Comparison of ENCODE assay signal across 12 cellular contexts in genomic region chr7:6623589-6624245, GRCh38. TPM values are rescaled to one million over a fixed set of nuclear protein-coding genes. Genes with fewer than 3 reads are reported as not detected.
DNase-seq lines count a peak whose midpoint lies in the region; ATAC-seq, FAIRE-seq and TF ChIP-seq lines count a peak whose summit lies in the region.
"Had no signal": no experiment of that assay in that cellular context is flagged by ENCODE, and none has a peak within 500 bp of the region (broad histone marks: within the 10 kb centered on the region; RNA-seq: fewer than 3 reads in every experiment).

No MANE protein-coding gene starts in this region.

- in situ Hi-C loops in HepG2 (cut with HindIII; ENCODE audit: extremely low pct_ligation_motif_present, low pct_unique_long_range_greater_than_20kb), result no loop called here

- H2AFZ ChIP-seq in HepG2 (ENCODE audit: low read length) (no peak overlapping the region), neural progenitor cell (replicated peaks) (no peak overlapping the region), PC-3 (ENCODE audit: low read length) (no peak overlapping the region)

- H3K9me2 ChIP-seq in PC-3 (replicated peaks; ENCODE audit: low read length), result no peaks in the 10 kb centered on the region
- H3K9me2 ChIP-seq: SK-N-SH had no signal

- peak overlapping the region; percentile 86 for H3K27ac Mint-ChIP-seq in CD8-positive, alpha-beta T cell
- peak overlapping the region; percentile 82 for H3K27ac Mint-ChIP-seq in T-helper 17 cell
- H3K27ac Mint-ChIP-seq in neural progenitor cell, result no peak overlapping the region

- no peak for FAIRE-seq in HepG2 (lab: Jason Lieb, UNC)

- peak in 4 of 7 experiments; percentile 13 to 65 (median 30) for DNase-seq in CD8-positive, alpha-beta T cell
- DNase-seq in T-helper 17 cell (no peak), HepG2 (ENCODE audit: low spot score) (no peak), COR-L47 (lab: John Stamatoyannopoulos, UW) (no peak), NCI-H1092 treated with DMSO at 0.1 percent for 48 hours (lab: John Stamatoyannopoulos, UW) (no peak), neural progenitor cell (ENCODE audit: low spot score) (no peak), PC-3 (no peak)
- DNase-seq: occipital lobe; SK-N-SH; stimulated activated CD4-positive, alpha-beta T cell treated with anti-CD3 and anti-CD28 coated beads, Interleukin-12 subunit alpha, Interleukin-12 subunit beta, amount 100 ng/mL, for 4 hours had no signal

- H3K4me2 ChIP-seq in HepG2 (ENCODE audit: low read depth, low read length) (no peak overlapping the region), neural progenitor cell (no peak overlapping the region), PC-3 (ENCODE audit: low read length) (no peak overlapping the region)
- H3K4me2 ChIP-seq: SK-N-SH had no signal

- TF ChIP-seq EP300 in HepG2 (IDR thresholded peaks at IDR 0.05; ENCODE audit: low read depth in 2 of 2, low read length in 2 of 2), result no peak
- TF ChIP-seq EP300 in HepG2 (CRISPR knock-in tag; IDR thresholded peaks at IDR 0.05; ENCODE audit: borderline replicate concordance), result no peak

- CTCF ChIA-PET in CD8-positive, alpha-beta T cell (lab: Charles Lee), result no interaction called here
- CTCF ChIA-PET in HepG2 (lab: Yijun Ruan, JAX; ENCODE audit: low intra/inter-chr PET ratio, low total read pairs), result no interaction called here
- CTCF ChIA-PET in PC-3 (lab: Charles Lee), result no interaction called here

- peaks cover 53% of the 10 kb centered on the region for H3K4me1 ChIP-seq in CD8-positive, alpha-beta T cell (ENCODE audit: insufficient read depth, low read length)
- H3K4me1 ChIP-seq in HepG2 (ENCODE audit: insufficient read depth, low read length), result no peaks in the 10 kb centered on the region
- no peaks in the 10 kb centered on the region for H3K4me1 ChIP-seq in neural progenitor cell
- no peaks in the 10 kb centered on the region for H3K4me1 ChIP-seq in PC-3 (ENCODE audit: insufficient read depth, low read length)

- H3K9me3 ChIP-seq in CD8-positive, alpha-beta T cell (ENCODE audit: low read length), result no peaks in the 10 kb centered on the region
- H3K9me3 ChIP-seq in T-helper 17 cell (ENCODE audit: control insufficient read depth, low read length, poor library complexity, severe bottlenecking), result no peaks in the 10 kb centered on the region
- no peaks in the 10 kb centered on the region for H3K9me3 ChIP-seq in HepG2 (ENCODE audit: low read length)
- H3K9me3 ChIP-seq in neural progenitor cell (ENCODE audit: low read depth), result no peaks in the 10 kb centered on the region
- H3K9me3 ChIP-seq in PC-3 (ENCODE audit: low read length), result no peaks in the 10 kb centered on the region
- H3K9me3 ChIP-seq: SK-N-SH had no signal

- no peaks in the 10 kb centered on the region for H3K79me2 ChIP-seq in HepG2 (ENCODE audit: insufficient read depth, low read length)
- no peaks in the 10 kb centered on the region for H3K79me2 ChIP-seq in neural progenitor cell (ENCODE audit: low read depth)
- no peaks in the 10 kb centered on the region for H3K79me2 ChIP-seq in PC-3 (ENCODE audit: low read length)

- no peaks in the 10 kb centered on the region for H3K27me3 Mint-ChIP-seq in CD8-positive, alpha-beta T cell (ENCODE audit: low read depth)
- no peaks in the 10 kb centered on the region for H3K27me3 Mint-ChIP-seq in T-helper 17 cell
- H3K27me3 Mint-ChIP-seq in neural progenitor cell (ENCODE audit: insufficient read depth, low read depth), result peaks cover 4% of the 10 kb centered on the region

- H3K9me3 Mint-ChIP-seq in CD8-positive, alpha-beta T cell, result no peaks in the 10 kb centered on the region
- H3K9me3 Mint-ChIP-seq in neural progenitor cell, result no peaks in the 10 kb centered on the region

- no peaks in the 10 kb centered on the region for H3K36me3 ChIP-seq in CD8-positive, alpha-beta T cell (ENCODE audit: insufficient read depth, low read length)
- H3K36me3 ChIP-seq in HepG2 (replicated peaks in 1 of 2; ENCODE audit: control insufficient read depth in 1 of 2, insufficient read depth in 2 of 2, low read length in 2 of 2) (peaks cover 3 to 8% of the 10 kb centered on the region in 2 experiments; a peak in 4 of 5 replicates), neural progenitor cell (no peaks in the 10 kb centered on the region), PC-3 (ENCODE audit: low read depth, low read length) (no peaks in the 10 kb centered on the region)

- peak overlapping the region; percentile 72 for H3K4me3 Mint-ChIP-seq in CD8-positive, alpha-beta T cell
- H3K4me3 Mint-ChIP-seq in T-helper 17 cell, result peak overlapping the region; percentile 87
- no peak overlapping the region for H3K4me3 Mint-ChIP-seq in neural progenitor cell

- 83% methylated on average over 5 of the region's 15 CpGs for WGBS in HepG2 (ENCODE audit: low lambda C conversion rate)

- H3K27me3 ChIP-seq in CD8-positive, alpha-beta T cell (ENCODE audit: insufficient read depth, low read length), result no peaks in the 10 kb centered on the region
- H3K27me3 ChIP-seq in HepG2 (ENCODE audit: control insufficient read depth in 1 of 2, insufficient read depth in 2 of 2, low read length in 2 of 2), result no peaks in the 10 kb centered on the region
- H3K27me3 ChIP-seq in neural progenitor cell, result no peaks in the 10 kb centered on the region
- no peaks in the 10 kb centered on the region for H3K27me3 ChIP-seq in PC-3 (ENCODE audit: low read length)

- ATAC-seq in CD8-positive, alpha-beta T cell, result peak; percentile 48
- peak; percentile 56 for ATAC-seq in GM19395 (IDR thresholded peaks at IDR 0.05; ENCODE audit: unreplicated experiment)
- ATAC-seq in T-helper 17 cell, result peak; percentile 64
- ATAC-seq in HepG2, result no peak
- no peak for ATAC-seq in PC-3

- TF ChIP-seq RAD21 in HepG2 (CRISPR knock-in tag; IDR thresholded peaks at IDR 0.05), result no peak

- peaks cover 16% of the 10 kb centered on the region for H3K36me3 Mint-ChIP-seq in CD8-positive, alpha-beta T cell
- H3K36me3 Mint-ChIP-seq in T-helper 17 cell (ENCODE audit: low read depth), result no peaks in the 10 kb centered on the region
- H3K36me3 Mint-ChIP-seq in neural progenitor cell, result peaks cover 19% of the 10 kb centered on the region

- no peak overlapping the region for H3K9ac ChIP-seq in HepG2 (ENCODE audit: insufficient read depth, low read depth, low read length)
- H3K9ac ChIP-seq in neural progenitor cell, result no peak overlapping the region
- no peak overlapping the region for H3K9ac ChIP-seq in PC-3 (ENCODE audit: low read length)
- H3K9ac ChIP-seq: SK-N-SH had no signal

- BruUV-seq in HepG2 (replicated peaks; lab: Mats Ljungman, UMichigan) (TSS peak; percentile 40), PC-3 (replicated peaks; lab: Mats Ljungman, UMichigan) (no TSS peak)

- intact Hi-C loops in CD8-positive, alpha-beta T cell (cut with DNase I, micrococcal nuclease), result no loop called here
- intact Hi-C loops in HepG2 (cut with micrococcal nuclease; ENCODE audit: unreplicated experiment) (no loop called here), PC-3 (cut with micrococcal nuclease) (no loop called here)

- no peaks in the 10 kb centered on the region for H3F3A ChIP-seq in neural progenitor cell (ENCODE audit: low read depth)
- no peaks in the 10 kb centered on the region for H3F3A ChIP-seq in PC-3 (ENCODE audit: low read length, unreplicated experiment)

- POLR2A ChIA-PET in CD8-positive, alpha-beta T cell (lab: Charles Lee), result interaction anchor here (0.7 kb wide), 1 partner anchor 9 kb away, joined by 3 read pairs; no protein-coding TSS in a partner anchor
- POLR2A ChIA-PET in HepG2 (lab: Yijun Ruan, JAX), result no interaction called here
- POLR2A ChIA-PET in PC-3 (lab: Charles Lee; ENCODE audit: unreplicated experiment), result no interaction called here

- H3K4me3 ChIP-seq in CD8-positive, alpha-beta T cell (ENCODE audit: low read depth, low read length), result peak overlapping the region; percentile 20
- H3K4me3 ChIP-seq in HepG2 (replicated peaks in 1 of 3; ENCODE audit: insufficient read depth in 1 of 3, low read depth in 2 of 3, low read length in 3 of 3), result no peak overlapping the region
- H3K4me3 ChIP-seq in neural progenitor cell, result no peak overlapping the region
- no peak overlapping the region for H3K4me3 ChIP-seq in PC-3 (ENCODE audit: low read length)

- peaks cover 50% of the 10 kb centered on the region for H3K4me1 Mint-ChIP-seq in CD8-positive, alpha-beta T cell (ENCODE audit: low read depth)
- H3K4me1 Mint-ChIP-seq in T-helper 17 cell (peaks cover 24% of the 10 kb centered on the region), neural progenitor cell (no peaks in the 10 kb centered on the region)

- H4K20me1 ChIP-seq in HepG2 (ENCODE audit: insufficient read depth, low read length) (no peaks in the 10 kb centered on the region), neural progenitor cell (ENCODE audit: low read depth) (no peaks in the 10 kb centered on the region), PC-3 (ENCODE audit: low read length) (no peaks in the 10 kb centered on the region)

- no peak for TF ChIP-seq POLR2A in HepG2 (IDR thresholded peaks at IDR 0.05; ENCODE audit: insufficient read depth in 1 of 2, low read depth in 2 of 2, low read length in 2 of 2)

- peak overlapping the region; percentile 31 for H3K27ac ChIP-seq in CD8-positive, alpha-beta T cell (ENCODE audit: low read depth, low read length)
- H3K27ac ChIP-seq in HepG2 (ENCODE audit: extremely low read length, insufficient read depth, low read length) (no peak overlapping the region), neural progenitor cell (no peak overlapping the region), PC-3 (ENCODE audit: low read length) (no peak overlapping the region)

- no peak for TF ChIP-seq CTCF in CD8-positive, alpha-beta T cell (IDR thresholded peaks at IDR 0.05)
- TF ChIP-seq CTCF in HepG2 (CRISPR knock-in tag; IDR thresholded peaks at IDR 0.05) (no peak), neural progenitor cell (IDR thresholded peaks at IDR 0.05) (no peak), PC-3 (conservative IDR thresholded peaks at IDR 0.05; ENCODE audit: low read depth, low read length) (no peak)

RNA-seq across cellular contexts. Expression of gene ZNF853, which starts 8.3 kb away (rescaled TPM):
- 1 to 10 TPM; 4.2 to 4.8 TPM for total RNA-seq in CD8-positive, alpha-beta T cell
- total RNA-seq in T-helper 17 cell (1 to 10 TPM in 1 of 2 donors, under 1 TPM in 1; 0.85 to 1.1 TPM), HepG2 (2016; rRNA removed; fragmentation: Illumina TruSeq; extraction: Trizol) (2.1 and 2.5 TPM in 2 replicates), neural progenitor cell (ENCODE audit: low replicate concordance) (6.2 and 8.2 TPM in 2 replicates), PC-3 (2014; rRNA removed) (1.0 and 1.6 TPM in 2 replicates)
- 0.61 and 1.3 TPM in 2 replicates for total RNA-seq in HepG2 (2016; cell fraction: cytosol; rRNA removed; fragmentation: Illumina TruSeq; extraction: Trizol; ENCODE audit: low read depth)
- 1.9 and 2.0 TPM in 2 replicates for total RNA-seq in HepG2 (2016; cell fraction: insoluble cytoplasmic fraction; rRNA removed; fragmentation: Illumina TruSeq; extraction: Trizol)
- total RNA-seq in HepG2 (2016; cell fraction: membrane; rRNA removed; fragmentation: Illumina TruSeq; extraction: Trizol), result 3.2 and 3.3 TPM in 2 replicates
- 1.5 and 1.9 TPM in 2 replicates for total RNA-seq in HepG2 (2016; cell fraction: nucleus; rRNA removed; fragmentation: Illumina TruSeq; extraction: Trizol)
- 6.2 and 10.8 TPM in 2 replicates for polyA plus RNA-seq in HepG2 (2011; rRNA removed)
- 7.2 and 8.2 TPM in 2 replicates for polyA plus RNA-seq in HepG2 (2011; cell fraction: cytosol; rRNA removed)
- polyA plus RNA-seq in HepG2 (2011; cell fraction: nucleus; rRNA removed), result 4.4 and 5.8 TPM in 2 replicates
- 4.2 and 5.1 TPM in 2 replicates for polyA plus RNA-seq in HepG2 (2012)
- 1.6 and 1.7 TPM in 2 replicates for polyA plus RNA-seq in HepG2 (2016; cell fraction: cytosol; fragmentation: Illumina TruSeq; extraction: Trizol; ENCODE audit: low read depth)
- polyA plus RNA-seq in HepG2 (2016; cell fraction: insoluble cytoplasmic fraction; fragmentation: Illumina TruSeq; extraction: Trizol; ENCODE audit: low read depth), result 3.6 and 4.7 TPM in 2 replicates
- polyA plus RNA-seq in HepG2 (2016; cell fraction: membrane; fragmentation: Illumina TruSeq; extraction: Trizol; ENCODE audit: low read depth), result 4.5 and 5.2 TPM in 2 replicates
- polyA plus RNA-seq in HepG2 (2016; cell fraction: nucleus; fragmentation: Illumina TruSeq; extraction: Trizol; ENCODE audit: insufficient read depth, low read depth), result 3.6 and 4.1 TPM in 2 replicates
- 0.16 and 14.3 TPM in 2 replicates for polyA minus RNA-seq in HepG2 (2011; rRNA and poly(A)+ RNA removed; ENCODE audit: low replicate concordance)
- polyA minus RNA-seq in HepG2 (2011; cell fraction: cytosol; rRNA and poly(A)+ RNA removed), result 6.0 and 8.6 TPM in 2 replicates
- polyA minus RNA-seq in HepG2 (2011; cell fraction: nucleus; rRNA and poly(A)+ RNA removed), result 1.7 and 2.9 TPM in 2 replicates
- total RNA-seq: MCF 10A had no signal

RNA-seq across cellular contexts. Expression of gene ZNF316, which starts 13.4 kb away (rescaled TPM):
- 10 to 100 TPM; 49.3 to 49.5 TPM for total RNA-seq in CD8-positive, alpha-beta T cell
- total RNA-seq in T-helper 17 cell, result 10 to 100 TPM; 37.1 to 39.9 TPM
- total RNA-seq in HepG2 (2016; rRNA removed; fragmentation: Illumina TruSeq; extraction: Trizol), result 5.3 and 9.9 TPM in 2 replicates
- 1.4 and 1.9 TPM in 2 replicates for total RNA-seq in HepG2 (2016; cell fraction: cytosol; rRNA removed; fragmentation: Illumina TruSeq; extraction: Trizol; ENCODE audit: low read depth)
- total RNA-seq in HepG2 (2016; cell fraction: insoluble cytoplasmic fraction; rRNA removed; fragmentation: Illumina TruSeq; extraction: Trizol), result 3.8 and 8.2 TPM in 2 replicates
- 1.5 and 1.9 TPM in 2 replicates for total RNA-seq in HepG2 (2016; cell fraction: membrane; rRNA removed; fragmentation: Illumina TruSeq; extraction: Trizol)
- total RNA-seq in HepG2 (2016; cell fraction: nucleus; rRNA removed; fragmentation: Illumina TruSeq; extraction: Trizol), result 6.6 and 7.7 TPM in 2 replicates
- polyA plus RNA-seq in HepG2 (2011; rRNA removed), result 4.3 and 5.6 TPM in 2 replicates
- polyA plus RNA-seq in HepG2 (2011; cell fraction: cytosol; rRNA removed), result 2.3 and 3.2 TPM in 2 replicates
- 35.5 and 38.7 TPM in 2 replicates for polyA plus RNA-seq in HepG2 (2011; cell fraction: nucleus; rRNA removed)
- polyA plus RNA-seq in HepG2 (2012), result 10.3 and 12.2 TPM in 2 replicates
- polyA plus RNA-seq in HepG2 (2016; cell fraction: cytosol; fragmentation: Illumina TruSeq; extraction: Trizol; ENCODE audit: low read depth), result 0.19 and 0.27 TPM in 2 replicates
- 3.8 and 4.0 TPM in 2 replicates for polyA plus RNA-seq in HepG2 (2016; cell fraction: insoluble cytoplasmic fraction; fragmentation: Illumina TruSeq; extraction: Trizol; ENCODE audit: low read depth)
- 0.60 and 1.1 TPM in 2 replicates for polyA plus RNA-seq in HepG2 (2016; cell fraction: membrane; fragmentation: Illumina TruSeq; extraction: Trizol; ENCODE audit: low read depth)
- polyA plus RNA-seq in HepG2 (2016; cell fraction: nucleus; fragmentation: Illumina TruSeq; extraction: Trizol; ENCODE audit: insufficient read depth, low read depth), result 31.1 and 32.1 TPM in 2 replicates
- polyA minus RNA-seq in HepG2 (2011; rRNA and poly(A)+ RNA removed; ENCODE audit: low replicate concordance), result 4.5 and 7.7 TPM in 2 replicates
- polyA minus RNA-seq in HepG2 (2011; cell fraction: cytosol; rRNA and poly(A)+ RNA removed), result 3.2 and 3.8 TPM in 2 replicates
- 5.9 and 7.0 TPM in 2 replicates for polyA minus RNA-seq in HepG2 (2011; cell fraction: nucleus; rRNA and poly(A)+ RNA removed)
- 2.2 and 21.6 TPM in 2 replicates for total RNA-seq in neural progenitor cell (ENCODE audit: low replicate concordance)
- 17.5 and 26.7 TPM in 2 replicates for total RNA-seq in PC-3 (2014; rRNA removed)

RNA-seq across cellular contexts. Expression of gene INTS15, which starts 33.9 kb away (rescaled TPM):
- total RNA-seq in CD8-positive, alpha-beta T cell, result 10 to 100 TPM; 48.8 to 52.3 TPM
- 10 to 100 TPM; 50.5 to 50.7 TPM for total RNA-seq in T-helper 17 cell
- 8.7 and 16.3 TPM in 2 replicates for total RNA-seq in HepG2 (2016; rRNA removed; fragmentation: Illumina TruSeq; extraction: Trizol)
- total RNA-seq in HepG2 (2016; cell fraction: cytosol; rRNA removed; fragmentation: Illumina TruSeq; extraction: Trizol; ENCODE audit: low read depth), result 6.0 and 7.2 TPM in 2 replicates
- total RNA-seq in HepG2 (2016; cell fraction: insoluble cytoplasmic fraction; rRNA removed; fragmentation: Illumina TruSeq; extraction: Trizol), result 9.9 and 14.0 TPM in 2 replicates
- 11.2 and 14.4 TPM in 2 replicates for total RNA-seq in HepG2 (2016; cell fraction: membrane; rRNA removed; fragmentation: Illumina TruSeq; extraction: Trizol)
- 11.9 and 12.9 TPM in 2 replicates for total RNA-seq in HepG2 (2016; cell fraction: nucleus; rRNA removed; fragmentation: Illumina TruSeq; extraction: Trizol)
- 23.3 and 25.7 TPM in 2 replicates for polyA plus RNA-seq in HepG2 (2011; rRNA removed)
- polyA plus RNA-seq in HepG2 (2011; cell fraction: cytosol; rRNA removed), result 20.5 and 21.6 TPM in 2 replicates
- 35.7 and 36.4 TPM in 2 replicates for polyA plus RNA-seq in HepG2 (2011; cell fraction: nucleus; rRNA removed)
- 15.0 and 22.4 TPM in 2 replicates for polyA plus RNA-seq in HepG2 (2012)
- 8.3 and 10.5 TPM in 2 replicates for polyA plus RNA-seq in HepG2 (2016; cell fraction: cytosol; fragmentation: Illumina TruSeq; extraction: Trizol; ENCODE audit: low read depth)
- 14.6 and 18.9 TPM in 2 replicates for polyA plus RNA-seq in HepG2 (2016; cell fraction: insoluble cytoplasmic fraction; fragmentation: Illumina TruSeq; extraction: Trizol; ENCODE audit: low read depth)
- 17.1 and 18.2 TPM in 2 replicates for polyA plus RNA-seq in HepG2 (2016; cell fraction: membrane; fragmentation: Illumina TruSeq; extraction: Trizol; ENCODE audit: low read depth)
- polyA plus RNA-seq in HepG2 (2016; cell fraction: nucleus; fragmentation: Illumina TruSeq; extraction: Trizol; ENCODE audit: insufficient read depth, low read depth), result 25.3 and 31.3 TPM in 2 replicates
- polyA minus RNA-seq in HepG2 (2011; rRNA and poly(A)+ RNA removed; ENCODE audit: low replicate concordance), result 22.2 and 22.4 TPM in 2 replicates
- polyA minus RNA-seq in HepG2 (2011; cell fraction: cytosol; rRNA and poly(A)+ RNA removed), result 9.6 and 10.0 TPM in 2 replicates
- polyA minus RNA-seq in HepG2 (2011; cell fraction: nucleus; rRNA and poly(A)+ RNA removed), result 11.3 and 12.3 TPM in 2 replicates
- total RNA-seq in neural progenitor cell (ENCODE audit: low replicate concordance), result 13.7 and 24.1 TPM in 2 replicates
- total RNA-seq in PC-3 (2014; rRNA removed), result 22.7 and 23.5 TPM in 2 replicates

RNA-seq across cellular contexts. Expression of gene ZDHHC4, which starts 46.5 kb away (rescaled TPM):
- total RNA-seq in CD8-positive, alpha-beta T cell, result 10 to 100 TPM; 35.6 to 37.0 TPM
- total RNA-seq in T-helper 17 cell, result 10 to 100 TPM; 19.1 to 20.6 TPM
- total RNA-seq in HepG2 (2016; rRNA removed; fragmentation: Illumina TruSeq; extraction: Trizol), result 65.4 and 83.2 TPM in 2 replicates
- 226 and 246 TPM in 2 replicates for total RNA-seq in HepG2 (2016; cell fraction: cytosol; rRNA removed; fragmentation: Illumina TruSeq; extraction: Trizol; ENCODE audit: low read depth)
- 68.5 and 81.1 TPM in 2 replicates for total RNA-seq in HepG2 (2016; cell fraction: insoluble cytoplasmic fraction; rRNA removed; fragmentation: Illumina TruSeq; extraction: Trizol)
- 224 and 257 TPM in 2 replicates for total RNA-seq in HepG2 (2016; cell fraction: membrane; rRNA removed; fragmentation: Illumina TruSeq; extraction: Trizol)
- 64.6 and 66.3 TPM in 2 replicates for total RNA-seq in HepG2 (2016; cell fraction: nucleus; rRNA removed; fragmentation: Illumina TruSeq; extraction: Trizol)
- 164 and 188 TPM in 2 replicates for polyA plus RNA-seq in HepG2 (2011; rRNA removed)
- polyA plus RNA-seq in HepG2 (2011; cell fraction: cytosol; rRNA removed), result 211 and 259 TPM in 2 replicates
- 123 and 147 TPM in 2 replicates for polyA plus RNA-seq in HepG2 (2011; cell fraction: nucleus; rRNA removed)
- polyA plus RNA-seq in HepG2 (2012), result 113 and 117 TPM in 2 replicates
- 267 and 344 TPM in 2 replicates for polyA plus RNA-seq in HepG2 (2016; cell fraction: cytosol; fragmentation: Illumina TruSeq; extraction: Trizol; ENCODE audit: low read depth)
- polyA plus RNA-seq in HepG2 (2016; cell fraction: insoluble cytoplasmic fraction; fragmentation: Illumina TruSeq; extraction: Trizol; ENCODE audit: low read depth), result 67.4 and 79.0 TPM in 2 replicates
- polyA plus RNA-seq in HepG2 (2016; cell fraction: membrane; fragmentation: Illumina TruSeq; extraction: Trizol; ENCODE audit: low read depth), result 232 and 277 TPM in 2 replicates
- polyA plus RNA-seq in HepG2 (2016; cell fraction: nucleus; fragmentation: Illumina TruSeq; extraction: Trizol; ENCODE audit: insufficient read depth, low read depth), result 95.8 and 95.9 TPM in 2 replicates
- 201 and 369 TPM in 2 replicates for polyA minus RNA-seq in HepG2 (2011; rRNA and poly(A)+ RNA removed; ENCODE audit: low replicate concordance)
- 60.4 and 76.0 TPM in 2 replicates for polyA minus RNA-seq in HepG2 (2011; cell fraction: cytosol; rRNA and poly(A)+ RNA removed)
- 68.5 and 88.6 TPM in 2 replicates for polyA minus RNA-seq in HepG2 (2011; cell fraction: nucleus; rRNA and poly(A)+ RNA removed)
- 75.9 and 102 TPM in 2 replicates for total RNA-seq in neural progenitor cell (ENCODE audit: low replicate concordance)
- 28.9 and 33.9 TPM in 2 replicates for total RNA-seq in PC-3 (2014; rRNA removed)

Comparison
In these comparisons a context has a peak if more than half of its experiments do, and no peak if none do; other contexts are left out.
1. ATAC-seq: peak in CD8-positive, alpha-beta T cell (single experiment), GM19395 (single experiment) and T-helper 17 cell (single experiment); none in HepG2 (single experiment) and PC-3 (single experiment).
2. DNase-seq: peak in CD8-positive, alpha-beta T cell (4 of 7); none in T-helper 17 cell (0 of 3), HepG2 (single experiment), COR-L47 (single experiment), NCI-H1092 treated with DMSO at 0.1 percent for 48 hours (single experiment), neural progenitor cell (single experiment) and PC-3 (single experiment).